ENCODE assay signal across 8 cellular contexts in the genomic region with DNA sequence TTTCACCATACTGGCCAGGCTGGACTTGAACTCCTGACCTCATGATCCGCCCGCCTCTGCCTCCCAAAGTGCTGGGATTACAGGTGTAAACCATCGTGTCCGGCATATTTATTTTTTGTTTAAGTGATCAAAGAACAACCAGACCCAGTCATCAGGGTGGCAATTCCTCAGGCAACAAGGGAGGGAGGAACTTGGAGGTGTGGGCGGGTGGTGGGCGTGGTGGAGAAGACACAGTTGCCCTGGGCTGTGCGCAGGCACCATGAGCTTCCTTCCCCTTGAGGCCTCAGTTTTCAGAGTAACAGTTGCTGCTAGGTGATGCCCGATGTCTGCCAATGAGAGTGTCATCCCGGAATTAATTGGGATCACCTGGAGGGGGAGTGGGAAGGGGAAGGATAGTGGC.
"Had no signal": no experiment of that assay in that cellular context is flagged by ENCODE, and none has a peak within 500 bp of the region (broad histone marks: within the 10 kb centered on the region; RNA-seq: fewer than 3 reads in every experiment).

No MANE protein-coding gene starts in this region.

- FAIRE-seq: HTR-8/SVneo had no signal

- H2AFZ ChIP-seq: GM23248 had no signal

- H3K4me1 ChIP-seq: HAP-1 had no signal

- H3K27ac ChIP-seq: GM23248 had no signal

- H3K36me3 ChIP-seq: HAP-1 had no signal

- ATAC-seq: HCT116 had no signal

- DNase-seq: GM23248, GOT3, H7, IMR-90, KBM-7 had no signal

- H3K9ac ChIP-seq: GM23248 had no signal

- H3K4me3 ChIP-seq: GM23248, HAP-1 had no signal

- H3K9me3 ChIP-seq: HAP-1 had no signal
